Comparison of ENCODE assay signal across 27 cellular contexts in the genomic region with DNA sequence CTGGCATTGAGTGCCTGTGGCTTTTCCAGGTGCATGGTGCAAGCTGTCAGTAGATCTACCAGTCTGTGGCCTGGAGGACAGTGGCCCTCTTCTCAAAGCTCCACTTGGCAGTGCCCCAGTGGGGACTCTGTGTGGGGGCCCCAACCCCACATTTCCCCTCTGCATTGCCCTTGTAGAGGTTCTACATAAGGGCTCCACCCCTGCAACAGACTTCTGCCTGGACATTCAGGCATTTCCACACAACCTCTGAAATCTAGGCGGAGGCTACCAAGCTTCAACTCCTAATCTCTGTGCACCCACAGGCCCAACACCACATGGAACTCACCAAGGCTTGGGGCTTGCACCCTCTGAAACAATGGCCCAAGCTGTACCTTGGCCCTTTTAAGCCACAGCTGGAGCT.
"Had no signal": no experiment of that assay in that cellular context is flagged by ENCODE, and none has a peak within 500 bp of the region (broad histone marks: within the 10 kb centered on the region; RNA-seq: fewer than 3 reads in every experiment).

No MANE protein-coding gene starts in this region.

- H3K4me3 Mint-ChIP-seq: naive thymus-derived CD4-positive, alpha-beta T cell; neural progenitor cell; stimulated activated naive B cell treated with anti-CD40 and anti-IgM and Interleukin-4, amounts not matched to agents 10 μg/mL and 1 μg/mL and 100 μg/mL, for 72 hours; T-helper 2 cell treated with Interferon-gamma antibody and Interleukin-4, amounts not matched to agents 5 μg/mL and 100 μg/mL, for 36 hours had no signal

- H3K27ac Mint-ChIP-seq: neural progenitor cell; stimulated activated naive B cell treated with anti-CD40 and anti-IgM and Interleukin-4, amounts not matched to agents 10 μg/mL and 1 μg/mL and 100 μg/mL, for 72 hours; T-helper 2 cell treated with Interferon-gamma antibody and Interleukin-4, amounts not matched to agents 5 μg/mL and 100 μg/mL, for 36 hours had no signal

- H3K9me3 ChIP-seq: right atrium auricular region, thyroid gland, vagina had no signal

- H3K27me3 ChIP-seq: dorsolateral prefrontal cortex, gastroesophageal sphincter, hepatocyte, neural progenitor cell, right atrium auricular region, stomach, thyroid gland, upper lobe of left lung, vagina had no signal

- H3K27me3 Mint-ChIP-seq: activated naive CD8-positive, alpha-beta T cell; naive thymus-derived CD4-positive, alpha-beta T cell; stimulated activated naive B cell treated with anti-CD40 and anti-IgM and Interleukin-4, amounts not matched to agents 10 μg/mL and 1 μg/mL and 100 μg/mL, for 72 hours had no signal

- DNase-seq: activated CD4-positive, alpha-beta T cell treated with anti-CD3 and anti-CD28 coated beads for 4 hours; activated CD4-positive, alpha-beta T cell treated with anti-CD3 and anti-CD28 coated beads, Interleukin-2, amount 50 U/mL, for 48 hours; activated CD4-positive, CD25-positive, alpha-beta regulatory T cell; activated CD8-positive, alpha-beta memory T cell treated with anti-CD3 and anti-CD28 coated beads for 24 hours; activated gamma-delta T cell; dorsolateral prefrontal cortex; effector memory CD4-positive, alpha-beta T cell; kidney; left colon; midbrain; naive thymus-derived CD4-positive, alpha-beta T cell; occipital lobe; stimulated activated CD4-positive, alpha-beta T cell treated with anti-CD3 and anti-CD28 coated beads, Interleukin-1b, Interleukin-23, amount 100 ng/mL, for 48 hours; stimulated activated naive B cell treated with anti-CD40 and anti-IgM and Interleukin-4, amounts not matched to agents 10 μg/mL and 1 μg/mL and 100 μg/mL, for 72 hours; stomach; T-helper 1 cell; thyroid gland; upper lobe of left lung had no signal

- ATAC-seq: gastroesophageal sphincter; left colon; naive thymus-derived CD4-positive, alpha-beta T cell; stimulated activated naive B cell treated with anti-CD40 and anti-IgM and Interleukin-4, amounts not matched to agents 10 μg/mL and 1 μg/mL and 100 μg/mL, for 72 hours had no signal

- H3K4me2 ChIP-seq: hepatocyte, neural progenitor cell, smooth muscle cell had no signal

- H3K27ac ChIP-seq: dorsolateral prefrontal cortex, gastroesophageal sphincter, hepatocyte, neural progenitor cell, parathyroid adenoma, right atrium auricular region, stomach, thyroid gland, upper lobe of left lung, vagina had no signal

- H3K36me3 ChIP-seq: gastroesophageal sphincter, neural progenitor cell, right atrium auricular region, stomach, thyroid gland, upper lobe of left lung, vagina had no signal

- H3K4me3 ChIP-seq: dorsolateral prefrontal cortex, gastroesophageal sphincter, hepatocyte, neural progenitor cell, right atrium auricular region, smooth muscle cell, stomach, thyroid gland, upper lobe of left lung, vagina had no signal

- H3K4me1 ChIP-seq: gastroesophageal sphincter, neural progenitor cell, parathyroid adenoma, right atrium auricular region, thyroid gland had no signal

- H3K9ac ChIP-seq: neural progenitor cell, parathyroid adenoma had no signal
